Comparison of ENCODE assay signal across 11 cellular contexts in genomic region chr2:46749042-46749461, GRCh38. TPM values are rescaled to one million over a fixed set of nuclear protein-coding genes. Genes with fewer than 3 reads are reported as not detected.
A peak's percentile ranks its signal among the peaks of the same experiment; 100 is the strongest.
DNase-seq lines count a peak whose midpoint lies in the region; ATAC-seq and TF ChIP-seq lines count a peak whose summit lies in the region.
"Had no signal": no experiment of that assay in that cellular context is flagged by ENCODE, and none has a peak within 500 bp of the region (broad histone marks: within the 10 kb centered on the region; RNA-seq: fewer than 3 reads in every experiment).

No MANE protein-coding gene starts in this region.

- peaks cover 100% of the 10 kb centered on the region for H3K79me2 ChIP-seq in hepatocyte

- H3K4me2 ChIP-seq in hepatocyte: no peak overlapping the region
- H3K4me2 ChIP-seq: GM23338 had no signal

- H3K9me3 ChIP-seq in HEK293 (ENCODE audit: control insufficient read depth, insufficient read depth, low read depth, low read length) (no peaks in the 10 kb centered on the region), adipocyte (ENCODE audit: control insufficient read depth, low read length) (no peaks in the 10 kb centered on the region), hepatocyte (ENCODE audit: low read depth) (no peaks in the 10 kb centered on the region), BE2C (no peaks in the 10 kb centered on the region)

- H3K36me3 ChIP-seq in HEK293 (ENCODE audit: control insufficient read depth in 2 of 2, insufficient read depth in 1 of 2, low read length in 2 of 2) (no peaks in the 10 kb centered on the region), adipocyte (ENCODE audit: control insufficient read depth, insufficient read depth, low read length, severe bottlenecking) (no peaks in the 10 kb centered on the region), hepatocyte (replicated peaks; ENCODE audit: insufficient read depth, low read depth) (no peaks in the 10 kb centered on the region), BE2C (no peaks in the 10 kb centered on the region)

- POLR2A ChIA-PET in HEK293 (lab: Yijun Ruan, JAX): no interaction called here

- no peak for ATAC-seq in GM21390 (IDR thresholded peaks at IDR 0.05; ENCODE audit: unreplicated experiment)
- ATAC-seq: GM23338 had no signal

- TF ChIP-seq CTCF in HEK293 (tag by site-specific recombination; IDR thresholded peaks at IDR 0.05) (no peak), hepatocyte (IDR thresholded peaks at IDR 0.05; ENCODE audit: poor library complexity) (no peak), BE2C (IDR thresholded peaks at IDR 0.05; ENCODE audit: low read depth, low read length) (no peak)

- H4K20me1 ChIP-seq in hepatocyte (ENCODE audit: insufficient read depth, poor library complexity, severe bottlenecking): peaks cover 36% of the 10 kb centered on the region

- DNase-seq in A172 (ENCODE audit: low spot score) (peak; percentile 18), adipocyte (ENCODE audit: low read depth) (peak; percentile 55), hepatocyte (ENCODE audit: low spot score) (peak; percentile 29), BE2C (no peak), NCI-H1105 treated with DMSO at 0.1 percent for 48 hours (lab: John Stamatoyannopoulos, UW) (no peak)
- DNase-seq in activated CD4-positive, alpha-beta T cell treated with anti-CD3 and anti-CD28 coated beads, Interleukin-2, amount 50 U/mL, for 1 hour: no peak
- DNase-seq: NCI-H2029; stimulated activated CD4-positive, alpha-beta T cell treated with anti-CD3 and anti-CD28 coated beads, Interleukin-4, amount 100 ng/mL, for 24 hours had no signal

- H3K9me2 ChIP-seq in hepatocyte (replicated peaks; ENCODE audit: insufficient read depth): no peaks in the 10 kb centered on the region

- CTCF ChIA-PET in HEK293 (lab: Yijun Ruan, JAX): no interaction called here

- H3K27me3 ChIP-seq in adipocyte (replicated peaks; ENCODE audit: control insufficient read depth, insufficient read depth, low read length): no peaks in the 10 kb centered on the region
- H3K27me3 ChIP-seq in hepatocyte: no peaks in the 10 kb centered on the region
- no peaks in the 10 kb centered on the region for H3K27me3 ChIP-seq in BE2C

- H2AFZ ChIP-seq in hepatocyte: no peak overlapping the region
- H2AFZ ChIP-seq: GM23338 had no signal

- 68% methylated on average over 3 of the region's 3 CpGs for WGBS in hepatocyte (ENCODE audit: low lambda C conversion rate, missing lambda C conversion rate)

- H3K9ac ChIP-seq in adipocyte (ENCODE audit: low read length): peak overlapping the region; percentile 48

- H3K4me1 ChIP-seq in HEK293 (ENCODE audit: control insufficient read depth, insufficient read depth, low read length): no peaks in the 10 kb centered on the region; the same call in 1 of the 2 replicates
- H3K4me1 ChIP-seq in adipocyte (ENCODE audit: control insufficient read depth, insufficient read depth, low read length): peaks cover 62% of the 10 kb centered on the region
- H3K4me1 ChIP-seq in hepatocyte (ENCODE audit: insufficient read depth): peaks cover 3% of the 10 kb centered on the region
- H3K4me1 ChIP-seq in BE2C: peaks cover 18% of the 10 kb centered on the region

- H3K4me3 ChIP-seq in HEK293 (ENCODE audit: low read depth, low read length) (no peak overlapping the region), adipocyte (ENCODE audit: low read length) (peak overlapping the region; percentile 7), hepatocyte (no peak overlapping the region), BE2C (ENCODE audit: low read depth, low read length) (no peak overlapping the region)
- H3K4me3 ChIP-seq: GM23338 had no signal

- H3K27ac ChIP-seq in HEK293 (ENCODE audit: extremely low read depth, low read depth, low read length) (no peak overlapping the region), hepatocyte (peak overlapping the region; percentile 19)

TF ChIP-seq in HEK293, 187 proteins besides CTCF, POLR2A, EP300 and RAD21:
- TF ChIP-seq ZNF624 (tag by site-specific recombination; IDR thresholded peaks at IDR 0.05): no peak
- no peak for TF ChIP-seq ZNF140 (tag by site-specific recombination; IDR thresholded peaks at IDR 0.05)
- TF ChIP-seq ZNF211 (tag by site-specific recombination; IDR thresholded peaks at IDR 0.05; ENCODE audit: low read depth): no peak
- 0 out of 2 replicates have a peak, but pooled peaks have one; percentile 49 for TF ChIP-seq ZNF600 (tag by site-specific recombination; IDR thresholded peaks at IDR 0.05)
- peak; percentile 96 for TF ChIP-seq ZNF660 (tag by site-specific recombination; IDR thresholded peaks at IDR 0.05)
- TF ChIP-seq TRIM28 (IDR thresholded peaks at IDR 0.05; ENCODE audit: borderline replicate concordance, low read length): peak; percentile 60; the same call in 1 of the 2 replicates

RNA-seq across cellular contexts. Expression of gene SOCS5, which starts 50.0 kb away (rescaled TPM):
- 35.5 and 36.6 TPM in 2 replicates for total RNA-seq in A172 (2014; rRNA removed; shearing (Covaris generic))
- total RNA-seq in hepatocyte: 28.8 and 31.6 TPM in 2 replicates
- polyA plus RNA-seq in hepatocyte: 5.0 and 7.4 TPM in 2 replicates
- polyA plus RNA-seq in BE2C (2012; ENCODE audit: insufficient read depth, insufficient read length, low read depth): 17.8 TPM

Comparison
In these comparisons a context has a peak if more than half of its experiments do, and no peak if none do; other contexts are left out.
1. DNase-seq: peak in A172 (single experiment), adipocyte (single experiment) and hepatocyte (single experiment); none in activated CD4-positive, alpha-beta T cell treated with anti-CD3 and anti-CD28 coated beads, Interleukin-2, amount 50 U/mL, for 1 hour (single experiment), BE2C (single experiment) and NCI-H1105 treated with DMSO at 0.1 percent for 48 hours (single experiment).